In the genomic region with DNA sequence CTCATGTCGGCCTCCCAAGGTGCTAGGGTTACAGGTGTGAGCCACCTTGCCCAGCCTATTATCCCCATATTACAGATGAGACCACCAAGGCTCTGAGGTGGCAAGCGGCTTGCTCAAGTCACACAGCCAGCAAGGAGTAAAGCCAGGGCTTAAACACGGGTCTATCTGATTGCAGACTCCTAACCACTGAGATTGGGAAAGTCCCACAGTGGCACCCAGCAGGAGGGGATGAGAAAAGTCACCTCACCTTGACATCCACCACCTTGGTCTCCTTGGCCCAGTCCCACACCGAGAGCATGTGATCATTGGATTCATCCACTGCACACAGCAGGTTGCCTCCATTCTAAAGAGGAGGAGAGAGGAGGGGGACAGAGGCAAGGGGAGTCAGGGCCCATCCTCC, we compare ENCODE assay signal across 19 cellular contexts. TPM values are rescaled to one million over a fixed set of nuclear protein-coding genes. Genes with fewer than 3 reads are reported as not detected.
DNase-seq lines count a peak whose midpoint lies in the region; ATAC-seq, FAIRE-seq and TF ChIP-seq lines count a peak whose summit lies in the region.
"Had no signal": no experiment of that assay in that cellular context is flagged by ENCODE, and none has a peak within 500 bp of the region (broad histone marks: within the 10 kb centered on the region; RNA-seq: fewer than 3 reads in every experiment).

No MANE protein-coding gene starts in this region.

- H2BK15ac ChIP-seq in H9 (ENCODE audit: low read depth, low read length) = no peak overlapping the region

- H3K4ac ChIP-seq in H9 (ENCODE audit: low read depth, low read length) = no peak overlapping the region

- no peak for FAIRE-seq in H54 (lab: Jason Lieb, UNC)

- H3K23me2 ChIP-seq in H9 (ENCODE audit: insufficient read length, low read depth, low read length, poor library complexity, severe bottlenecking) = no peaks in the 10 kb centered on the region

- no peak overlapping the region for H4K5ac ChIP-seq in H9 (ENCODE audit: insufficient read length, low read depth, low read length)

- DNase-seq in activated CD8-positive, alpha-beta T cell treated with anti-CD3 and anti-CD28 coated beads for 36 hours = no peak
- no peak for DNase-seq in activated CD8-positive, alpha-beta T cell treated with anti-CD3 and anti-CD28 coated beads, Interleukin-2, amount 10 ng/mL, durations not matched to agents 7 days and 5 days
- DNase-seq in H9 (no peak), neural crest cell (ENCODE audit: low read depth, low spot score) (no peak), occipital lobe (lab: John Stamatoyannopoulos, UW) (no peak), UCSD-AML1 (lab: John Stamatoyannopoulos, UW; ENCODE audit: unreplicated experiment) (no peak), H54 (ENCODE audit: insufficient read length, low spot score) (no peak)
- DNase-seq in activated T-helper 1 cell treated with anti-CD3 and anti-CD28 coated beads, Interleukin-12 subunit alpha, Interleukin-12 subunit beta, Interleukin-2, Interleukin-4 antibody, amounts not matched to agents 30 ng/mL and 10 ng/mL and 1 ng/mL, durations not matched to agents 14 hours and 24 hours and 36 hours (ENCODE audit: low spot score) = no peak
- DNase-seq: activated CD8-positive, alpha-beta memory T cell treated with anti-CD3 and anti-CD28 coated beads, Interleukin-2, amount 50 U/mL, for 4 hours; brain microvascular endothelial cell; gastrocnemius medialis; NCI-H2107; NCI-H524; spleen had no signal

- no peak for TF ChIP-seq POLR2A in H54 (IDR thresholded peaks at IDR 0.05; ENCODE audit: low read depth, low read length)

- CTCF ChIA-PET in activated CD8-positive, alpha-beta T cell treated with anti-CD3 and anti-CD28 coated beads for 36 hours (lab: Charles Lee) = interaction anchor here (0.6 to 5.5 kb wide), 2 partner anchors 13 to 262 kb away, joined by 3 to 29 read pairs; no protein-coding TSS in a partner anchor
- CTCF ChIA-PET in activated CD8-positive, alpha-beta T cell treated with anti-CD3 and anti-CD28 coated beads, Interleukin-2, amount 10 ng/mL, durations not matched to agents 7 days and 5 days (lab: Charles Lee) = interaction anchor here (1.3 to 2.4 kb wide), 2 partner anchors 9 to 12 kb away, joined by 3 to 18 read pairs; partner anchors contain the start of gene EML2

- no peaks in the 10 kb centered on the region for H3K79me2 ChIP-seq in H9 (ENCODE audit: insufficient read depth, low read length)

- ATAC-seq in activated CD8-positive, alpha-beta T cell treated with anti-CD3 and anti-CD28 coated beads for 36 hours = no peak
- ATAC-seq in activated CD8-positive, alpha-beta T cell treated with anti-CD3 and anti-CD28 coated beads, Interleukin-2, amount 10 ng/mL, durations not matched to agents 7 days and 5 days = no peak
- ATAC-seq: gastrocnemius medialis had no signal

- H4K8ac ChIP-seq in H9 (replicated peaks; ENCODE audit: insufficient read length, low read depth, low read length) = no peak overlapping the region

- H3K27me3 ChIP-seq in H9 (ENCODE audit: insufficient read depth, low read length) = no peaks in the 10 kb centered on the region
- H3K27me3 ChIP-seq: brain microvascular endothelial cell, gastrocnemius medialis, neural progenitor cell, spleen had no signal

- no peak overlapping the region for H3K56ac ChIP-seq in H9 (ENCODE audit: insufficient read length, low read depth, low read length)

- H3K9me3 Mint-ChIP-seq in activated CD8-positive, alpha-beta T cell treated with anti-CD3 and anti-CD28 coated beads for 36 hours = no peaks in the 10 kb centered on the region
- no peaks in the 10 kb centered on the region for H3K9me3 Mint-ChIP-seq in activated CD8-positive, alpha-beta T cell treated with anti-CD3 and anti-CD28 coated beads, Interleukin-2, amount 10 ng/mL, durations not matched to agents 7 days and 5 days (ENCODE audit: insufficient read depth)
- no peaks in the 10 kb centered on the region; a peak in 1 of 5 replicates for H3K9me3 Mint-ChIP-seq in H9
- H3K9me3 Mint-ChIP-seq in activated T-helper 1 cell treated with anti-CD3 and anti-CD28 coated beads, Interleukin-12 subunit alpha, Interleukin-12 subunit beta, Interleukin-2, Interleukin-4 antibody, amounts not matched to agents 30 ng/mL and 10 ng/mL and 1 ng/mL, durations not matched to agents 14 hours and 24 hours and 36 hours = no peaks in the 10 kb centered on the region
- no peaks in the 10 kb centered on the region for H3K9me3 Mint-ChIP-seq in neural crest cell
- H3K9me3 Mint-ChIP-seq: dendritic cell treated with granulocyte-macrophage colony-stimulating factor and Interleukin-4, amounts not matched to agents 40 ng/mL and 50 ng/mL, for 4 days; mesothelial cell of epicardium; neural progenitor cell had no signal

- H4K20me1 ChIP-seq in H9 (ENCODE audit: control insufficient read depth, insufficient read depth, insufficient read length) = no peaks in the 10 kb centered on the region

- no peaks in the 10 kb centered on the region for H3K79me1 ChIP-seq in H9 (ENCODE audit: insufficient read depth, low read depth, low read length, poor library complexity, severe bottlenecking)

- H3K4me2 ChIP-seq in H9 (ENCODE audit: insufficient read depth, insufficient read length, low read length) = no peak overlapping the region
- H3K4me2 ChIP-seq: neural progenitor cell had no signal

- H2AFZ ChIP-seq in H9 (ENCODE audit: low read length) = no peak overlapping the region
- H2AFZ ChIP-seq: neural progenitor cell had no signal

- peak overlapping the region; percentile 80 for H3K27ac Mint-ChIP-seq in activated CD8-positive, alpha-beta T cell treated with anti-CD3 and anti-CD28 coated beads for 36 hours
- no peak overlapping the region for H3K27ac Mint-ChIP-seq in activated CD8-positive, alpha-beta T cell treated with anti-CD3 and anti-CD28 coated beads, Interleukin-2, amount 10 ng/mL, durations not matched to agents 7 days and 5 days
- 0 out of 7 replicates have a peak overlapping the region, but pooled peaks of 1 of the 3 experiments have one; percentile 18 for H3K27ac Mint-ChIP-seq in H9
- peak overlapping the region; percentile 18 for H3K27ac Mint-ChIP-seq in activated T-helper 1 cell treated with anti-CD3 and anti-CD28 coated beads, Interleukin-12 subunit alpha, Interleukin-12 subunit beta, Interleukin-2, Interleukin-4 antibody, amounts not matched to agents 30 ng/mL and 10 ng/mL and 1 ng/mL, durations not matched to agents 14 hours and 24 hours and 36 hours
- peak overlapping the region; percentile 67 for H3K27ac Mint-ChIP-seq in neural crest cell (ENCODE audit: unreplicated experiment)
- H3K27ac Mint-ChIP-seq: activated naive CD8-positive, alpha-beta T cell; dendritic cell treated with granulocyte-macrophage colony-stimulating factor and Interleukin-4, amounts not matched to agents 40 ng/mL and 50 ng/mL, for 4 days; mesothelial cell of epicardium; neural progenitor cell had no signal

- peaks cover 21% of the 10 kb centered on the region for H3K4me1 Mint-ChIP-seq in activated CD8-positive, alpha-beta T cell treated with anti-CD3 and anti-CD28 coated beads for 36 hours (ENCODE audit: low read depth)
- H3K4me1 Mint-ChIP-seq in activated CD8-positive, alpha-beta T cell treated with anti-CD3 and anti-CD28 coated beads, Interleukin-2, amount 10 ng/mL, durations not matched to agents 7 days and 5 days (ENCODE audit: low read depth) = peaks cover 9% of the 10 kb centered on the region
- H3K4me1 Mint-ChIP-seq in H9 (peaks cover 15 to 25% of the 10 kb centered on the region in 2 experiments), neural crest cell (peaks cover 7% of the 10 kb centered on the region)
- peaks cover 11% of the 10 kb centered on the region for H3K4me1 Mint-ChIP-seq in activated T-helper 1 cell treated with anti-CD3 and anti-CD28 coated beads, Interleukin-12 subunit alpha, Interleukin-12 subunit beta, Interleukin-2, Interleukin-4 antibody, amounts not matched to agents 30 ng/mL and 10 ng/mL and 1 ng/mL, durations not matched to agents 14 hours and 24 hours and 36 hours (ENCODE audit: low read depth)

- H3K4me3 Mint-ChIP-seq in activated CD8-positive, alpha-beta T cell treated with anti-CD3 and anti-CD28 coated beads for 36 hours = no peak overlapping the region
- no peak overlapping the region for H3K4me3 Mint-ChIP-seq in activated CD8-positive, alpha-beta T cell treated with anti-CD3 and anti-CD28 coated beads, Interleukin-2, amount 10 ng/mL, durations not matched to agents 7 days and 5 days
- H3K4me3 Mint-ChIP-seq in H9 (no peak overlapping the region), neural crest cell (no peak overlapping the region)
- H3K4me3 Mint-ChIP-seq in activated T-helper 1 cell treated with anti-CD3 and anti-CD28 coated beads, Interleukin-12 subunit alpha, Interleukin-12 subunit beta, Interleukin-2, Interleukin-4 antibody, amounts not matched to agents 30 ng/mL and 10 ng/mL and 1 ng/mL, durations not matched to agents 14 hours and 24 hours and 36 hours = no peak overlapping the region
- H3K4me3 Mint-ChIP-seq: activated naive CD8-positive, alpha-beta T cell; dendritic cell treated with granulocyte-macrophage colony-stimulating factor and Interleukin-4, amounts not matched to agents 40 ng/mL and 50 ng/mL, for 4 days; mesothelial cell of epicardium; neural progenitor cell had no signal

- H3K9me3 ChIP-seq in H9 (ENCODE audit: control insufficient read depth, low read depth, low read length) = no peaks in the 10 kb centered on the region
- H3K9me3 ChIP-seq: gastrocnemius medialis, spleen, thoracic aorta had no signal

- H3T11ph ChIP-seq in H9 (ENCODE audit: low read length) = no peak overlapping the region

- POLR2A ChIA-PET in activated CD8-positive, alpha-beta T cell treated with anti-CD3 and anti-CD28 coated beads for 36 hours (lab: Charles Lee) = interaction anchor here (1.6 kb wide), 1 partner anchor 9 kb away, joined by 7 read pairs; no protein-coding TSS in a partner anchor
- POLR2A ChIA-PET in activated CD8-positive, alpha-beta T cell treated with anti-CD3 and anti-CD28 coated beads, Interleukin-2, amount 10 ng/mL, durations not matched to agents 7 days and 5 days (lab: Charles Lee) = interaction anchor here (1.8 kb wide), 1 partner anchor 12 kb away, joined by 8 read pairs; no protein-coding TSS in a partner anchor

- H2BK5ac ChIP-seq in H9 (ENCODE audit: insufficient read length, low read length) = no peak overlapping the region

- intact Hi-C loops in activated CD8-positive, alpha-beta T cell treated with anti-CD3 and anti-CD28 coated beads for 36 hours (cut with micrococcal nuclease) = no loop called here
- intact Hi-C loops in activated T-helper 1 cell treated with anti-CD3 and anti-CD28 coated beads, Interleukin-12 subunit alpha, Interleukin-12 subunit beta, Interleukin-2, Interleukin-4 antibody, amounts not matched to agents 30 ng/mL and 10 ng/mL and 1 ng/mL, durations not matched to agents 14 hours and 24 hours and 36 hours (cut with micrococcal nuclease) = no loop called here

- H2BK120ac ChIP-seq in H9 (ENCODE audit: low read depth, low read length, poor library complexity, severe bottlenecking) = no peak overlapping the region

- no peak overlapping the region for H2BK12ac ChIP-seq in H9 (ENCODE audit: insufficient read length, low read depth, low read length)

- H3K36me3 Mint-ChIP-seq in activated CD8-positive, alpha-beta T cell treated with anti-CD3 and anti-CD28 coated beads for 36 hours (ENCODE audit: low read depth) = peaks cover 39% of the 10 kb centered on the region
- H3K36me3 Mint-ChIP-seq in activated CD8-positive, alpha-beta T cell treated with anti-CD3 and anti-CD28 coated beads, Interleukin-2, amount 10 ng/mL, durations not matched to agents 7 days and 5 days (ENCODE audit: low read depth) = peaks cover 36% of the 10 kb centered on the region
- H3K36me3 Mint-ChIP-seq in H9 (ENCODE audit: insufficient read depth in 1 of 3, low read depth in 3 of 3) = peaks cover 0 to 27% (median 22%) of the 10 kb centered on the region in 3 experiments; a peak in 6 of 7 replicates
- H3K36me3 Mint-ChIP-seq in activated T-helper 1 cell treated with anti-CD3 and anti-CD28 coated beads, Interleukin-12 subunit alpha, Interleukin-12 subunit beta, Interleukin-2, Interleukin-4 antibody, amounts not matched to agents 30 ng/mL and 10 ng/mL and 1 ng/mL, durations not matched to agents 14 hours and 24 hours and 36 hours (ENCODE audit: low read depth) = peaks cover 31% of the 10 kb centered on the region
- H3K36me3 Mint-ChIP-seq in neural crest cell (ENCODE audit: low read depth) = no peaks in the 10 kb centered on the region

- no peak overlapping the region for H2AK5ac ChIP-seq in H9 (ENCODE audit: insufficient read length, low read length)

- no peak overlapping the region for H3K14ac ChIP-seq in H9 (ENCODE audit: insufficient read depth, low read length)

- no peaks in the 10 kb centered on the region; the same call in 1 of the 2 replicates for H3K4me1 ChIP-seq in H9 (ENCODE audit: insufficient read depth, low read length)
- H3K4me1 ChIP-seq: gastrocnemius medialis had no signal

- H3K27me3 Mint-ChIP-seq in activated CD8-positive, alpha-beta T cell treated with anti-CD3 and anti-CD28 coated beads for 36 hours = no peaks in the 10 kb centered on the region
- H3K27me3 Mint-ChIP-seq in activated CD8-positive, alpha-beta T cell treated with anti-CD3 and anti-CD28 coated beads, Interleukin-2, amount 10 ng/mL, durations not matched to agents 7 days and 5 days (ENCODE audit: low read depth) = no peaks in the 10 kb centered on the region
- H3K27me3 Mint-ChIP-seq in H9 (ENCODE audit: low read depth) (no peaks in the 10 kb centered on the region; the same call in 1 of the 2 replicates), neural crest cell (ENCODE audit: low read depth) (no peaks in the 10 kb centered on the region)
- H3K27me3 Mint-ChIP-seq in activated T-helper 1 cell treated with anti-CD3 and anti-CD28 coated beads, Interleukin-12 subunit alpha, Interleukin-12 subunit beta, Interleukin-2, Interleukin-4 antibody, amounts not matched to agents 30 ng/mL and 10 ng/mL and 1 ng/mL, durations not matched to agents 14 hours and 24 hours and 36 hours (ENCODE audit: insufficient read depth) = no peaks in the 10 kb centered on the region
- H3K27me3 Mint-ChIP-seq: activated naive CD8-positive, alpha-beta T cell; dendritic cell treated with granulocyte-macrophage colony-stimulating factor and Interleukin-4, amounts not matched to agents 40 ng/mL and 50 ng/mL, for 4 days had no signal

- H3K9ac ChIP-seq in H9 (ENCODE audit: extremely low read depth, insufficient read length, low read length) = no peak overlapping the region
- H3K9ac ChIP-seq: neural progenitor cell had no signal

- no peak overlapping the region for H2BK20ac ChIP-seq in H9 (ENCODE audit: low read depth, low read length, poor library complexity, severe bottlenecking)

- no peak overlapping the region for H3K27ac ChIP-seq in H9 (ENCODE audit: insufficient read length, low read depth, low read length)
- H3K27ac ChIP-seq: brain microvascular endothelial cell, gastrocnemius medialis, neural progenitor cell, spleen, thoracic aorta had no signal

- H3K18ac ChIP-seq in H9 (ENCODE audit: insufficient read length, low read depth, low read length) = peak overlapping the region; percentile 56

- no peak overlapping the region for H4K91ac ChIP-seq in H9 (ENCODE audit: insufficient read length, low read depth, low read length)

- no peak for TF ChIP-seq CTCF in activated CD8-positive, alpha-beta T cell treated with anti-CD3 and anti-CD28 coated beads for 36 hours (IDR thresholded peaks at IDR 0.05)
- no peak for TF ChIP-seq CTCF in H9 (conservative IDR thresholded peaks at IDR 0.05)
- TF ChIP-seq CTCF in neural crest cell (conservative IDR thresholded peaks at IDR 0.05) = no peak

- no CpG with 5 or more reads among the region's 4 CpGs for WGBS in H9 (ENCODE audit: extremely low coverage, insufficient read length, low lambda C conversion rate)

- no peak overlapping the region for H3K23ac ChIP-seq in H9 (ENCODE audit: insufficient read length, low read depth, low read length)

RNA-seq across cellular contexts. Expression of gene EML2, which starts 9.5 kb away (rescaled TPM):
- 100 to 1,000 TPM; 103 to 113 TPM for total RNA-seq in activated CD8-positive, alpha-beta T cell treated with anti-CD3 and anti-CD28 coated beads for 36 hours
- 10 to 100 TPM; 93.6 to 97.6 TPM for total RNA-seq in activated CD8-positive, alpha-beta T cell treated with anti-CD3 and anti-CD28 coated beads, Interleukin-2, amount 10 ng/mL, durations not matched to agents 7 days and 5 days
- total RNA-seq in H9 (2021) (19.1 and 22.6 TPM in 2 replicates), neural crest cell (15.0 and 20.2 TPM in 2 replicates), occipital lobe (15.8 TPM)
- total RNA-seq in activated T-helper 1 cell treated with anti-CD3 and anti-CD28 coated beads, Interleukin-12 subunit alpha, Interleukin-12 subunit beta, Interleukin-2, Interleukin-4 antibody, amounts not matched to agents 30 ng/mL and 10 ng/mL and 1 ng/mL, durations not matched to agents 14 hours and 24 hours and 36 hours = 148 and 152 TPM in 2 replicates

RNA-seq across cellular contexts. Expression of gene GPR4, which starts 27.7 kb away (rescaled TPM):
- not detected for total RNA-seq in activated CD8-positive, alpha-beta T cell treated with anti-CD3 and anti-CD28 coated beads for 36 hours
- not detected for total RNA-seq in activated CD8-positive, alpha-beta T cell treated with anti-CD3 and anti-CD28 coated beads, Interleukin-2, amount 10 ng/mL, durations not matched to agents 7 days and 5 days
- total RNA-seq in H9 (2021) = 0.07 TPM in 1 of 2 replicates, not detected in the other
- not detected in 2 replicates for total RNA-seq in activated T-helper 1 cell treated with anti-CD3 and anti-CD28 coated beads, Interleukin-12 subunit alpha, Interleukin-12 subunit beta, Interleukin-2, Interleukin-4 antibody, amounts not matched to agents 30 ng/mL and 10 ng/mL and 1 ng/mL, durations not matched to agents 14 hours and 24 hours and 36 hours
- not detected in 2 replicates for total RNA-seq in neural crest cell
- total RNA-seq in occipital lobe = 0.16 TPM
- total RNA-seq: mesothelial cell of epicardium had no signal

RNA-seq across cellular contexts. Expression of gene GIPR, which starts 38.3 kb away (rescaled TPM):
- total RNA-seq in activated CD8-positive, alpha-beta T cell treated with anti-CD3 and anti-CD28 coated beads for 36 hours = 1 to 10 TPM; 5.9 to 6.8 TPM
- total RNA-seq in activated CD8-positive, alpha-beta T cell treated with anti-CD3 and anti-CD28 coated beads, Interleukin-2, amount 10 ng/mL, durations not matched to agents 7 days and 5 days = 1 to 10 TPM; 7.0 to 9.2 TPM
- total RNA-seq in H9 (2021) (0.55 and 0.61 TPM in 2 replicates), neural crest cell (0.96 and 1.0 TPM in 2 replicates), occipital lobe (not detected)
- total RNA-seq in activated T-helper 1 cell treated with anti-CD3 and anti-CD28 coated beads, Interleukin-12 subunit alpha, Interleukin-12 subunit beta, Interleukin-2, Interleukin-4 antibody, amounts not matched to agents 30 ng/mL and 10 ng/mL and 1 ng/mL, durations not matched to agents 14 hours and 24 hours and 36 hours = 4.3 and 6.1 TPM in 2 replicates
- total RNA-seq: gastrocnemius medialis had no signal

RNA-seq across cellular contexts. Expression of gene OPA3, which starts 45.1 kb away (rescaled TPM):
- total RNA-seq in activated CD8-positive, alpha-beta T cell treated with anti-CD3 and anti-CD28 coated beads for 36 hours = 10 to 100 TPM; 13.7 to 14.3 TPM
- 10 to 100 TPM; 13.4 to 14.9 TPM for total RNA-seq in activated CD8-positive, alpha-beta T cell treated with anti-CD3 and anti-CD28 coated beads, Interleukin-2, amount 10 ng/mL, durations not matched to agents 7 days and 5 days
- 13.0 and 14.7 TPM in 2 replicates for total RNA-seq in H9 (2021)
- 12.1 and 16.2 TPM in 2 replicates for total RNA-seq in activated T-helper 1 cell treated with anti-CD3 and anti-CD28 coated beads, Interleukin-12 subunit alpha, Interleukin-12 subunit beta, Interleukin-2, Interleukin-4 antibody, amounts not matched to agents 30 ng/mL and 10 ng/mL and 1 ng/mL, durations not matched to agents 14 hours and 24 hours and 36 hours
- 14.8 and 15.7 TPM in 2 replicates for total RNA-seq in neural crest cell
- 2.0 TPM for total RNA-seq in occipital lobe
